In genomic region chr17:8287651-8288335, GRCh38 we compare ENCODE assay signal across 8 cellular contexts. TPM values are rescaled to one million over a fixed set of nuclear protein-coding genes. Genes with fewer than 3 reads are reported as not detected.
DNase-seq lines count a peak whose midpoint lies in the region; ATAC-seq and TF ChIP-seq lines count a peak whose summit lies in the region.

No MANE protein-coding gene starts in this region.

- H3K27ac Mint-ChIP-seq in stimulated activated naive CD8-positive, alpha-beta T cell treated with anti-CD3 and anti-CD28 coated beads, Interleukin-15, Interleukin-2, amounts not matched to agents 100 ng/mL and 50 ng/mL, for 24 hours = peak overlapping the region; percentile 93

- no peak for TF ChIP-seq POLR2A in body of pancreas (IDR thresholded peaks at IDR 0.05)

- ATAC-seq in stimulated activated naive CD8-positive, alpha-beta T cell treated with anti-CD3 and anti-CD28 coated beads, Interleukin-15, Interleukin-2, amounts not matched to agents 100 U/mL and 50 U/mL, for 24 hours = no peak
- ATAC-seq in body of pancreas (peak; percentile 31), GM21360 (IDR thresholded peaks at IDR 0.05; ENCODE audit: unreplicated experiment) (no peak)

- H3K4me3 ChIP-seq in body of pancreas (peak overlapping the region in 1 of 2 donors; percentile 38), mesodermal cell (ENCODE audit: extremely low read depth, insufficient read depth, low read length, poor library complexity, severe bottlenecking) (peak overlapping the region; percentile 65)

- no peak for DNase-seq in stimulated activated naive CD8-positive, alpha-beta T cell treated with anti-CD3 and anti-CD28 coated beads, Interleukin-15, Interleukin-2, amounts not matched to agents 100 U/mL and 50 U/mL, for 24 hours
- peak; percentile 40 to 76 (median 54) for DNase-seq in body of pancreas
- DNase-seq in NCI-H345 treated with DMSO at 0.1 percent for 48 hours (lab: John Stamatoyannopoulos, UW; ENCODE audit: unreplicated experiment) = no peak
- no peak for DNase-seq in NCI-H446 treated with DMSO at 0.1 percent for 48 hours (lab: John Stamatoyannopoulos, UW)
- no peak for DNase-seq in cortex of kidney (lab: John Stamatoyannopoulos, UW)

- no peaks in the 10 kb centered on the region for H3K36me3 Mint-ChIP-seq in stimulated activated naive CD8-positive, alpha-beta T cell treated with anti-CD3 and anti-CD28 coated beads, Interleukin-15, Interleukin-2, amounts not matched to agents 100 ng/mL and 50 ng/mL, for 24 hours (ENCODE audit: low read depth)

- H3K27ac ChIP-seq in body of pancreas (peak overlapping the region; percentile 63 to 87 (median 78)), mesodermal cell (ENCODE audit: low read depth, low read length, severe bottlenecking) (no peak overlapping the region)

- 9 to 14% methylated on average over 11 to 19 of the region's 19 CpGs for WGBS in body of pancreas, 2 donors
- WGBS in mesodermal cell (ENCODE audit: insufficient coverage in 2 of 2), 2 experiments = 61 to 70% methylated on average over 13 of the region's 19 CpGs

- no peaks in the 10 kb centered on the region for H3K36me3 ChIP-seq in body of pancreas (replicated peaks in 1 of 2; ENCODE audit: insufficient read depth in 1 of 2, low read depth in 2 of 2)
- peaks cover 5% of the 10 kb centered on the region for H3K36me3 ChIP-seq in mesodermal cell (ENCODE audit: control insufficient read depth, insufficient read depth, low read length)

- TF ChIP-seq CTCF in body of pancreas (IDR thresholded peaks at IDR 0.05) = no peak

- no peaks in the 10 kb centered on the region for H3K27me3 Mint-ChIP-seq in stimulated activated naive CD8-positive, alpha-beta T cell treated with anti-CD3 and anti-CD28 coated beads, Interleukin-15, Interleukin-2, amounts not matched to agents 100 ng/mL and 50 ng/mL, for 24 hours

- no peaks in the 10 kb centered on the region for H3K9me3 ChIP-seq in body of pancreas
- no peaks in the 10 kb centered on the region for H3K9me3 ChIP-seq in mesodermal cell (ENCODE audit: control insufficient read depth, low read length)

- no peaks in the 10 kb centered on the region for H3K9me3 Mint-ChIP-seq in stimulated activated naive CD8-positive, alpha-beta T cell treated with anti-CD3 and anti-CD28 coated beads, Interleukin-15, Interleukin-2, amounts not matched to agents 100 ng/mL and 50 ng/mL, for 24 hours

- H3K4me1 ChIP-seq in body of pancreas = peaks cover 50% of the 10 kb centered on the region
- peaks cover 3% of the 10 kb centered on the region for H3K4me1 ChIP-seq in mesodermal cell (ENCODE audit: control insufficient read depth, insufficient read depth, low read length, poor library complexity, severe bottlenecking)

- no peaks in the 10 kb centered on the region for H3K27me3 ChIP-seq in body of pancreas

- intact Hi-C loops in body of pancreas (cut with DNase I) = no loop called here

- H3K4me1 Mint-ChIP-seq in stimulated activated naive CD8-positive, alpha-beta T cell treated with anti-CD3 and anti-CD28 coated beads, Interleukin-15, Interleukin-2, amounts not matched to agents 100 ng/mL and 50 ng/mL, for 24 hours (ENCODE audit: low read depth) = peaks cover 25% of the 10 kb centered on the region

- H3K4me3 Mint-ChIP-seq in stimulated activated naive CD8-positive, alpha-beta T cell treated with anti-CD3 and anti-CD28 coated beads, Interleukin-15, Interleukin-2, amounts not matched to agents 100 ng/mL and 50 ng/mL, for 24 hours = peak overlapping the region; percentile 94

RNA-seq across cellular contexts. Expression of gene RANGRF, which starts 0.7 kb away (rescaled TPM):
- total RNA-seq in body of pancreas = 10 to 100 TPM in 1 of 2 donors, 1 to 10 TPM in 1; 4.7 to 13.5 TPM
- polyA plus RNA-seq in mesodermal cell (2013, experiment 1 of 2) = 37.8 TPM
- 33.6 TPM for polyA plus RNA-seq in mesodermal cell (2013, experiment 2 of 2)

RNA-seq across cellular contexts. Expression of gene SLC25A35, which starts 7.4 kb away (rescaled TPM):
- 1 to 10 TPM; 1.0 to 7.6 TPM for total RNA-seq in body of pancreas
- polyA plus RNA-seq in mesodermal cell (2013, experiment 1 of 2) = 2.5 TPM
- 2.0 TPM for polyA plus RNA-seq in mesodermal cell (2013, experiment 2 of 2)

RNA-seq across cellular contexts. Expression of gene ARHGEF15, which starts 22.2 kb away (rescaled TPM):
- total RNA-seq in body of pancreas = 1 to 10 TPM; 2.3 to 6.3 TPM
- polyA plus RNA-seq in mesodermal cell (2013, experiment 1 of 2) = 4.8 TPM
- 3.7 TPM for polyA plus RNA-seq in mesodermal cell (2013, experiment 2 of 2)

RNA-seq across cellular contexts. Expression of gene PFAS, which starts 38.7 kb away (rescaled TPM):
- 10 to 100 TPM in 1 of 2 donors, 1 to 10 TPM in 1; 9.9 to 33.0 TPM for total RNA-seq in body of pancreas
- polyA plus RNA-seq in mesodermal cell (2013, experiment 1 of 2) = 23.6 TPM
- polyA plus RNA-seq in mesodermal cell (2013, experiment 2 of 2) = 22.0 TPM

RNA-seq across cellular contexts. Expression of gene CTC1, which starts 39.9 kb away (rescaled TPM):
- total RNA-seq in body of pancreas = 10 to 100 TPM; 25.7 to 49.1 TPM
- 8.3 TPM for polyA plus RNA-seq in mesodermal cell (2013, experiment 1 of 2)
- polyA plus RNA-seq in mesodermal cell (2013, experiment 2 of 2) = 14.8 TPM

Comparison
In these comparisons a context has a peak if more than half of its experiments do, and no peak if none do; other contexts are left out.
1. DNase-seq: peak in body of pancreas (4 of 4); none in stimulated activated naive CD8-positive, alpha-beta T cell treated with anti-CD3 and anti-CD28 coated beads, Interleukin-15, Interleukin-2, amounts not matched to agents 100 U/mL and 50 U/mL, for 24 hours (single experiment), NCI-H345 treated with DMSO at 0.1 percent for 48 hours (single experiment), NCI-H446 treated with DMSO at 0.1 percent for 48 hours (single experiment) and cortex of kidney (single experiment).